ENCODE assay signal across 24 cellular contexts in the genomic region with DNA sequence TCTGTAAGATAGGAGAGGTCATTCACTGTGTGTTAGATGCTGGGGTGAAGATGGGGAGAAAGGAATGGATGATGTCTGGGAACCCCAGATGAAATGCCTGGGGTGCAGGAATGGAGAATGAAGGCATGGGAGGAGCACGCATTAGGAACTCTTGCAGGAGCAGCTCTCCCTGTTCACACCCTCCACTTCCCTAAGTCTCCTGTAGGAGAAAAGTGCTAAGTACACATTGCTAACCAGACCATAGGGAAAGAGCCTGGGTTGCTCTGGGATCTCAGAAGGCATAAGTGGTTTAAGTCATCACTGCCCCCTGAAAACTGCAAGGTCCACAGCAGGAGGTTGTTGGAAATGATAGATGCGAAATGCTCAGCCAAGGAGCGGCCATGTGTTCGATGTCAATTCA.
DNase-seq lines count a peak whose midpoint lies in the region; ATAC-seq and TF ChIP-seq lines count a peak whose summit lies in the region.
"Had no signal": no experiment of that assay in that cellular context is flagged by ENCODE, and none has a peak within 500 bp of the region (broad histone marks: within the 10 kb centered on the region; RNA-seq: fewer than 3 reads in every experiment).

No MANE protein-coding gene starts in this region.

- no peak for ATAC-seq in GM21360 (IDR thresholded peaks at IDR 0.05; ENCODE audit: unreplicated experiment)
- ATAC-seq: activated CD4-positive, alpha-beta T cell treated with anti-CD3 and anti-CD28 coated beads for 36 hours; activated CD8-positive, alpha-beta T cell treated with anti-CD3 and anti-CD28 coated beads, Interleukin-2, amount 10 ng/mL, durations not matched to agents 7 days and 5 days; gastroesophageal sphincter; mucosa of descending colon; natural killer cell; upper lobe of right lung had no signal

- DNase-seq in NCI-H82 (lab: John Stamatoyannopoulos, UW) (peak; percentile 45), NCI-H82 treated with DMSO at 0.1 percent for 48 hours (lab: John Stamatoyannopoulos, UW; ENCODE audit: unreplicated experiment) (no peak), NCI-H524 treated with DMSO at 0.1 percent for 48 hours (lab: John Stamatoyannopoulos, UW) (peak; percentile 37), iPS-NIHi7 (ENCODE audit: extremely low spot score) (peak; percentile 31), type B pancreatic cell (ENCODE audit: extremely low spot score, unreplicated experiment) (no peak), H4 (ENCODE audit: low spot score) (no peak), NCI-H1694 (lab: John Stamatoyannopoulos, UW) (no peak)
- DNase-seq: activated CD4-positive, alpha-beta T cell treated with anti-CD3 and anti-CD28 coated beads for 36 hours; activated CD8-positive, alpha-beta T cell treated with anti-CD3 and anti-CD28 coated beads, Interleukin-2, amount 10 ng/mL, durations not matched to agents 7 days and 5 days; activated naive CD4-positive, alpha-beta T cell treated with anti-CD3 and anti-CD28 coated beads, Interleukin-2, amount 50 U/mL, for 16 hours; DMS79 treated with DMSO at 0.1 percent for 48 hours; immature natural killer cell; Kasumi-1; left cardiac atrium; mucosa of descending colon; natural killer cell; NCI-H1436; occipital lobe; PC-9; stimulated activated naive CD4-positive, alpha-beta T cell; upper lobe of right lung had no signal

- no peak overlapping the region for H3K4me3 Mint-ChIP-seq in type B pancreatic cell
- H3K4me3 Mint-ChIP-seq: activated CD4-positive, alpha-beta T cell treated with anti-CD3 and anti-CD28 coated beads for 36 hours; activated CD8-positive, alpha-beta T cell treated with anti-CD3 and anti-CD28 coated beads, Interleukin-2, amount 10 ng/mL, durations not matched to agents 7 days and 5 days; CD14-positive monocyte; immature natural killer cell; natural killer cell had no signal

- H3K4me1 Mint-ChIP-seq in type B pancreatic cell (ENCODE audit: unreplicated experiment), result no peaks in the 10 kb centered on the region
- H3K4me1 Mint-ChIP-seq: activated CD4-positive, alpha-beta T cell treated with anti-CD3 and anti-CD28 coated beads for 36 hours; CD14-positive monocyte; immature natural killer cell; natural killer cell had no signal

- no peaks in the 10 kb centered on the region for H3K27me3 Mint-ChIP-seq in type B pancreatic cell

- peak; percentile 19 for TF ChIP-seq CTCF in type B pancreatic cell (conservative IDR thresholded peaks at IDR 0.05)

- no peaks in the 10 kb centered on the region for H3K36me3 Mint-ChIP-seq in type B pancreatic cell
- H3K36me3 Mint-ChIP-seq: CD14-positive monocyte, immature natural killer cell, natural killer cell had no signal

- no peak overlapping the region for H3K27ac Mint-ChIP-seq in type B pancreatic cell
- H3K27ac Mint-ChIP-seq: activated CD4-positive, alpha-beta T cell treated with anti-CD3 and anti-CD28 coated beads for 36 hours; activated CD8-positive, alpha-beta T cell treated with anti-CD3 and anti-CD28 coated beads, Interleukin-2, amount 10 ng/mL, durations not matched to agents 7 days and 5 days; CD14-positive monocyte; immature natural killer cell; natural killer cell had no signal

- no peaks in the 10 kb centered on the region for H3K9me3 Mint-ChIP-seq in type B pancreatic cell
- H3K9me3 Mint-ChIP-seq: immature natural killer cell, natural killer cell had no signal

Comparison
In these comparisons a context has a peak if more than half of its experiments do, and no peak if none do; other contexts are left out.
1. DNase-seq: peak in NCI-H82 (single experiment), NCI-H524 treated with DMSO at 0.1 percent for 48 hours (single experiment) and iPS-NIHi7 (single experiment); none in NCI-H82 treated with DMSO at 0.1 percent for 48 hours (single experiment), type B pancreatic cell (single experiment), H4 (single experiment) and NCI-H1694 (single experiment).